In genomic region chr6:111086685-111087084, GRCh38 we compare ENCODE assay signal across 1 cellular context.
TF ChIP-seq lines count a peak whose summit lies in the region.

No MANE protein-coding gene starts in this region.

TF ChIP-seq in HepG2, 621 proteins besides CTCF, POLR2A, EP300 and RAD21 (continued from another document):
- TF ChIP-seq, protein P1, sequence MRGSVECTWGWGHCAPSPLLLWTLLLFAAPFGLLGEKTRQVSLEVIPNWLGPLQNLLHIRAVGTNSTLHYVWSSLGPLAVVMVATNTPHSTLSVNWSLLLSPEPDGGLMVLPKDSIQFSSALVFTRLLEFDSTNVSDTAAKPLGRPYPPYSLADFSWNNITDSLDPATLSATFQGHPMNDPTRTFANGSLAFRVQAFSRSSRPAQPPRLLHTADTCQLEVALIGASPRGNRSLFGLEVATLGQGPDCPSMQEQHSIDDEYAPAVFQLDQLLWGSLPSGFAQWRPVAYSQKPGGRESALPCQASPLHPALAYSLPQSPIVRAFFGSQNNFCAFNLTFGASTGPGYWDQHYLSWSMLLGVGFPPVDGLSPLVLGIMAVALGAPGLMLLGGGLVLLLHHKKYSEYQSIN (CRISPR knock-in tag; IDR thresholded peaks at IDR 0.05; ENCODE audit: borderline replicate concordance) = no peak
- TF ChIP-seq ZNF614 (CRISPR knock-in tag; IDR thresholded peaks at IDR 0.05; ENCODE audit: borderline replicate concordance) = no peak
- no peak for TF ChIP-seq HDAC6 (IDR thresholded peaks at IDR 0.05; ENCODE audit: low read depth, low read length)
- no peak for TF ChIP-seq LCORL (IDR thresholded peaks at IDR 0.05)
- TF ChIP-seq LCORL (CRISPR knock-in tag; IDR thresholded peaks at IDR 0.05) = 0 out of 2 replicates have a peak, but pooled peaks have one; percentile 18
- no peak for TF ChIP-seq MED1 (CRISPR knock-in tag; IDR thresholded peaks at IDR 0.05)
- TF ChIP-seq CREB1 (IDR thresholded peaks at IDR 0.05) = no peak
- TF ChIP-seq CREB1 (CRISPR knock-in tag; IDR thresholded peaks at IDR 0.05) = 0 out of 2 replicates have a peak, but pooled peaks have one; percentile 20
- TF ChIP-seq POGZ (CRISPR knock-in tag; IDR thresholded peaks at IDR 0.05) = no peak
- TF ChIP-seq ETV6 (CRISPR knock-in tag; conservative IDR thresholded peaks at IDR 0.05) = no peak
- TF ChIP-seq ATF7-NPFF (CRISPR knock-in tag; IDR thresholded peaks at IDR 0.05; ENCODE audit: low read depth) = no peak
- no peak for TF ChIP-seq TP53 (CRISPR knock-in tag; conservative IDR thresholded peaks at IDR 0.05)
